26 cellular contexts compared by ENCODE assay signal in genomic region chr2:27559228-27559627, GRCh38. TPM values are rescaled to one million over a fixed set of nuclear protein-coding genes. Genes with fewer than 3 reads are reported as not detected.
DNase-seq lines count a peak whose midpoint lies in the region; ATAC-seq and TF ChIP-seq lines count a peak whose summit lies in the region.
"Had no signal": no experiment of that assay in that cellular context is flagged by ENCODE, and none has a peak within 500 bp of the region (broad histone marks: within the 10 kb centered on the region; RNA-seq: fewer than 3 reads in every experiment).

No MANE protein-coding gene starts in this region.

- intact Hi-C loops in activated CD8-positive, alpha-beta T cell treated with anti-CD3 and anti-CD28 coated beads for 36 hours (cut with micrococcal nuclease): no loop called here
- intact Hi-C loops in PC-3 (cut with micrococcal nuclease): no loop called here

- peak overlapping the region; percentile 7; the same call in 1 of the 2 replicates for H3K4me2 ChIP-seq in PC-3 (ENCODE audit: low read length)
- H3K4me2 ChIP-seq: BLaER1 had no signal

- H3K27ac Mint-ChIP-seq in activated CD8-positive, alpha-beta T cell treated with anti-CD3 and anti-CD28 coated beads, Interleukin-2, amount 10 ng/mL, durations not matched to agents 7 days and 5 days: no peak overlapping the region
- H3K27ac Mint-ChIP-seq in activated CD8-positive, alpha-beta T cell treated with anti-CD3 and anti-CD28 coated beads for 36 hours: no peak overlapping the region
- H3K27ac Mint-ChIP-seq: B cell; CD14-positive monocyte; CD4-positive, alpha-beta memory T cell; CD4-positive, CD25-positive, alpha-beta regulatory T cell; CD8-positive, alpha-beta memory T cell had no signal

- DNase-seq in activated CD8-positive, alpha-beta T cell treated with anti-CD3 and anti-CD28 coated beads, Interleukin-2, amount 10 ng/mL, durations not matched to agents 7 days and 5 days: peak; percentile 7
- DNase-seq in activated CD8-positive, alpha-beta T cell treated with anti-CD3 and anti-CD28 coated beads for 36 hours: no peak
- DNase-seq in BE2C: no peak
- DNase-seq in PC-3: no peak
- DNase-seq in NOMO-1 treated with dmso at 0.1 percent for 144 hours (lab: John Stamatoyannopoulos, UW; ENCODE audit: unreplicated experiment): no peak
- DNase-seq in Peyer's patch: no peak
- no peak for DNase-seq in inferior parietal cortex (ENCODE audit: extremely low spot score)
- DNase-seq: 8988T; AML-193; C1 segment of cervical spinal cord; CD4-positive, alpha-beta memory T cell; CD4-positive, CD25-positive, alpha-beta regulatory T cell; CD8-positive, alpha-beta memory T cell; COR-L47; DMS 273 treated with DMSO at 0.1 percent for 48 hours; DMS153; DMS53; DMS79; DND-41; EL; GDM1 had no signal

- peaks cover 11% of the 10 kb centered on the region for H3K27me3 ChIP-seq in BE2C
- H3K27me3 ChIP-seq in PC-3 (ENCODE audit: low read length): no peaks in the 10 kb centered on the region
- H3K27me3 ChIP-seq in Peyer's patch: no peaks in the 10 kb centered on the region
- H3K27me3 ChIP-seq: BLaER1 had no signal

- no TSS peak for BruUV-seq in PC-3 (replicated peaks; lab: Mats Ljungman, UMichigan)

- H3K9ac ChIP-seq in PC-3 (ENCODE audit: low read length): no peak overlapping the region
- H3K9ac ChIP-seq: BLaER1 had no signal

- no peaks in the 10 kb centered on the region for H3K79me2 ChIP-seq in PC-3 (ENCODE audit: low read length)

- H3K4me3 Mint-ChIP-seq in activated CD8-positive, alpha-beta T cell treated with anti-CD3 and anti-CD28 coated beads, Interleukin-2, amount 10 ng/mL, durations not matched to agents 7 days and 5 days: no peak overlapping the region
- no peak overlapping the region for H3K4me3 Mint-ChIP-seq in activated CD8-positive, alpha-beta T cell treated with anti-CD3 and anti-CD28 coated beads for 36 hours
- H3K4me3 Mint-ChIP-seq: B cell; CD14-positive monocyte; CD4-positive, alpha-beta memory T cell; CD4-positive, CD25-positive, alpha-beta regulatory T cell; CD8-positive, alpha-beta memory T cell had no signal

- POLR2A ChIA-PET in activated CD8-positive, alpha-beta T cell treated with anti-CD3 and anti-CD28 coated beads, Interleukin-2, amount 10 ng/mL, durations not matched to agents 7 days and 5 days (lab: Charles Lee): no interaction called here
- POLR2A ChIA-PET in activated CD8-positive, alpha-beta T cell treated with anti-CD3 and anti-CD28 coated beads for 36 hours (lab: Charles Lee): no interaction called here
- POLR2A ChIA-PET in PC-3 (lab: Charles Lee; ENCODE audit: unreplicated experiment): no interaction called here

- H3K9me3 ChIP-seq in BE2C (no peaks in the 10 kb centered on the region), PC-3 (ENCODE audit: low read length) (no peaks in the 10 kb centered on the region), Peyer's patch (no peaks in the 10 kb centered on the region)
- H3K9me3 ChIP-seq: BLaER1 had no signal

- no peak for ATAC-seq in activated CD8-positive, alpha-beta T cell treated with anti-CD3 and anti-CD28 coated beads, Interleukin-2, amount 10 ng/mL, durations not matched to agents 7 days and 5 days
- no peak for ATAC-seq in activated CD8-positive, alpha-beta T cell treated with anti-CD3 and anti-CD28 coated beads for 36 hours
- no peak for ATAC-seq in PC-3
- ATAC-seq: GM12878 had no signal

- TF ChIP-seq POLR2A in Peyer's patch (IDR thresholded peaks at IDR 0.05): no peak

- no peaks in the 10 kb centered on the region for H3K4me1 Mint-ChIP-seq in activated CD8-positive, alpha-beta T cell treated with anti-CD3 and anti-CD28 coated beads, Interleukin-2, amount 10 ng/mL, durations not matched to agents 7 days and 5 days (ENCODE audit: low read depth)
- no peaks in the 10 kb centered on the region for H3K4me1 Mint-ChIP-seq in activated CD8-positive, alpha-beta T cell treated with anti-CD3 and anti-CD28 coated beads for 36 hours (ENCODE audit: low read depth)
- H3K4me1 Mint-ChIP-seq: B cell; CD14-positive monocyte; CD4-positive, alpha-beta memory T cell; CD8-positive, alpha-beta memory T cell had no signal

- H3K36me3 ChIP-seq in BE2C (no peaks in the 10 kb centered on the region), PC-3 (ENCODE audit: low read depth, low read length) (no peaks in the 10 kb centered on the region), Peyer's patch (no peaks in the 10 kb centered on the region)
- H3K36me3 ChIP-seq: BLaER1 had no signal

- H3K27me3 Mint-ChIP-seq in activated CD8-positive, alpha-beta T cell treated with anti-CD3 and anti-CD28 coated beads, Interleukin-2, amount 10 ng/mL, durations not matched to agents 7 days and 5 days (ENCODE audit: low read depth): peaks cover 10% of the 10 kb centered on the region
- H3K27me3 Mint-ChIP-seq in activated CD8-positive, alpha-beta T cell treated with anti-CD3 and anti-CD28 coated beads for 36 hours: peaks cover 3% of the 10 kb centered on the region

- no peaks in the 10 kb centered on the region for H3K36me3 Mint-ChIP-seq in activated CD8-positive, alpha-beta T cell treated with anti-CD3 and anti-CD28 coated beads, Interleukin-2, amount 10 ng/mL, durations not matched to agents 7 days and 5 days (ENCODE audit: low read depth)
- no peaks in the 10 kb centered on the region for H3K36me3 Mint-ChIP-seq in activated CD8-positive, alpha-beta T cell treated with anti-CD3 and anti-CD28 coated beads for 36 hours (ENCODE audit: low read depth)
- H3K36me3 Mint-ChIP-seq: CD14-positive monocyte; CD4-positive, alpha-beta memory T cell; CD4-positive, CD25-positive, alpha-beta regulatory T cell; CD8-positive, alpha-beta memory T cell had no signal

- H3K27ac ChIP-seq in PC-3 (ENCODE audit: low read length) (no peak overlapping the region), Peyer's patch (no peak overlapping the region)
- H3K27ac ChIP-seq: BLaER1 had no signal

- H3K9me2 ChIP-seq in PC-3 (replicated peaks; ENCODE audit: low read length): no peaks in the 10 kb centered on the region

- H3F3A ChIP-seq in PC-3 (ENCODE audit: low read length, unreplicated experiment): no peaks in the 10 kb centered on the region

- no peaks in the 10 kb centered on the region for H4K20me1 ChIP-seq in PC-3 (ENCODE audit: low read length)
- H4K20me1 ChIP-seq: BLaER1 had no signal

- no peaks in the 10 kb centered on the region for H3K9me3 Mint-ChIP-seq in activated CD8-positive, alpha-beta T cell treated with anti-CD3 and anti-CD28 coated beads, Interleukin-2, amount 10 ng/mL, durations not matched to agents 7 days and 5 days (ENCODE audit: insufficient read depth)
- H3K9me3 Mint-ChIP-seq in activated CD8-positive, alpha-beta T cell treated with anti-CD3 and anti-CD28 coated beads for 36 hours: no peaks in the 10 kb centered on the region
- H3K9me3 Mint-ChIP-seq: CD8-positive, alpha-beta memory T cell had no signal

- CTCF ChIA-PET in activated CD8-positive, alpha-beta T cell treated with anti-CD3 and anti-CD28 coated beads, Interleukin-2, amount 10 ng/mL, durations not matched to agents 7 days and 5 days (lab: Charles Lee): no interaction called here
- CTCF ChIA-PET in activated CD8-positive, alpha-beta T cell treated with anti-CD3 and anti-CD28 coated beads for 36 hours (lab: Charles Lee): no interaction called here
- CTCF ChIA-PET in PC-3 (lab: Charles Lee): no interaction called here

- no peak overlapping the region; the same call in 1 of the 2 replicates for H2AFZ ChIP-seq in PC-3 (ENCODE audit: low read length)

- TF ChIP-seq CTCF in activated CD8-positive, alpha-beta T cell treated with anti-CD3 and anti-CD28 coated beads for 36 hours (IDR thresholded peaks at IDR 0.05): no peak
- TF ChIP-seq CTCF in BE2C (IDR thresholded peaks at IDR 0.05; ENCODE audit: low read depth, low read length): no peak
- TF ChIP-seq CTCF in PC-3 (conservative IDR thresholded peaks at IDR 0.05; ENCODE audit: low read depth, low read length): no peak
- TF ChIP-seq CTCF in Peyer's patch (IDR thresholded peaks at IDR 0.05): no peak

- no peaks in the 10 kb centered on the region for H3K4me1 ChIP-seq in BE2C
- H3K4me1 ChIP-seq in PC-3 (ENCODE audit: insufficient read depth, low read length): no peaks in the 10 kb centered on the region
- H3K4me1 ChIP-seq in Peyer's patch: no peaks in the 10 kb centered on the region
- H3K4me1 ChIP-seq: BLaER1 had no signal

- H3K4me3 ChIP-seq in BE2C (ENCODE audit: low read depth, low read length): peak overlapping the region; percentile 12
- no peak overlapping the region for H3K4me3 ChIP-seq in PC-3 (ENCODE audit: low read length)
- no peak overlapping the region for H3K4me3 ChIP-seq in Peyer's patch
- H3K4me3 ChIP-seq: BLaER1, GM12878 had no signal

RNA-seq across cellular contexts. Expression of gene ZNF512, which starts 23.6 kb away (rescaled TPM):
- 10 to 100 TPM; 37.0 to 39.0 TPM for total RNA-seq in activated CD8-positive, alpha-beta T cell treated with anti-CD3 and anti-CD28 coated beads, Interleukin-2, amount 10 ng/mL, durations not matched to agents 7 days and 5 days
- total RNA-seq in activated CD8-positive, alpha-beta T cell treated with anti-CD3 and anti-CD28 coated beads for 36 hours: 10 to 100 TPM; 29.2 to 31.5 TPM
- polyA plus RNA-seq in BE2C (2012; ENCODE audit: insufficient read depth, insufficient read length, low read depth): 36.8 TPM
- total RNA-seq in PC-3 (2014; rRNA removed) (not detected in 2 replicates), Peyer's patch (100 to 1,000 TPM in 1 of 4 donors, 10 to 100 TPM in 3; 29.1 to 115 (median 37.1) TPM)
- total RNA-seq: G401 had no signal

Comparison
In these comparisons a context has a peak if more than half of its experiments do, and no peak if none do; other contexts are left out.
1. RNA of gene ZNF512, which starts 23.6 kb away (total RNA-seq): 29.1 to 115 TPM in Peyer's patch, 37.0 to 39.0 TPM in activated CD8-positive, alpha-beta T cell treated with anti-CD3 and anti-CD28 coated beads, Interleukin-2, amount 10 ng/mL, durations not matched to agents 7 days and 5 days and 29.2 to 31.5 TPM in activated CD8-positive, alpha-beta T cell treated with anti-CD3 and anti-CD28 coated beads for 36 hours; not detected in PC-3; every median in the first group is over 10 times any median in the second.